1 cellular context compared by ENCODE assay signal in the genomic region with DNA sequence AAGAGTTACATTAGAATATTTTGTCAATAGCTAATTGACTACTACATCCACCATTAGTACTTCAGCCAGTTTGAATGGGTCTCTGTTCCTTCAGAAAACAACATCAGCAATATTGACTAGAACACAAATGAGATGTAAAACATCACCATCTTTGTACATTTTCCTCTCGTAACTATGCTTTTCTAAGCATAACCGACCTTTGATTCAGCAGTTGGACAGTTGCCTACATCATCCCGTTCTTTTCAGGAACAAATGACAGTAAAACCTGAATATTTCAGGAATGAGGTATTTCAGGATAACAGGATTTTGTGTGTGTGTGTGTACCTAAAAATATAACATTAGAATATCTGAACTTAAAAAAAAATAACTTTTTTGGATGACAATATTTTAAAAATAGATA.
TF ChIP-seq lines count a peak whose summit lies in the region.

No MANE protein-coding gene starts in this region.

TF ChIP-seq in HEK293, 187 proteins besides CTCF, POLR2A, EP300 and RAD21 (continued from another document):
- TF ChIP-seq, protein P1, sequence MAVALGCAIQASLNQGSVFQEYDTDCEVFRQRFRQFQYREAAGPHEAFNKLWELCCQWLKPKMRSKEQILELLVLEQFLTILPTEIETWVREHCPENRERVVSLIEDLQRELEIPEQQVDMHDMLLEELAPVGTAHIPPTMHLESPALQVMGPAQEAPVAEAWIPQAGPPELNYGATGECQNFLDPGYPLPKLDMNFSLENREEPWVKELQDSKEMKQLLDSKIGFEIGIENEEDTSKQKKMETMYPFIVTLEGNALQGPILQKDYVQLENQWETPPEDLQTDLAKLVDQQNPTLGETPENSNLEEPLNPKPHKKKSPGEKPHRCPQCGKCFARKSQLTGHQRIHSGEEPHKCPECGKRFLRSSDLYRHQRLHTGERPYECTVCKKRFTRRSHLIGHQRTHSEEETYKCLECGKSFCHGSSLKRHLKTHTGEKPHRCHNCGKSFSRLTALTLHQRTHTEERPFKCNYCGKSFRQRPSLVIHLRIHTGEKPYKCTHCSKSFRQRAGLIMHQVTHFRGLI (tag by site-specific recombination; IDR thresholded peaks at IDR 0.05) = no peak
- TF ChIP-seq SP3 (tag by site-specific recombination; IDR thresholded peaks at IDR 0.05) = no peak
TF ChIP-seq in HEK293: peak in this region for 1.
